In genomic region chr17:18038861-18039534, GRCh38 we compare ENCODE assay signal across 1 cellular context.
TF ChIP-seq lines count a peak whose summit lies in the region.

Gene ATPAF2 (minus strand): TSS chr17:18039168. CDS start chr17:18039013, 155 bp downstream.
Gene GID4 (plus strand): TSS chr17:18039408. CDS start chr17:18039465, 57 bp downstream.

TF ChIP-seq in HepG2, 621 proteins besides CTCF, POLR2A, EP300 and RAD21 (continued from another document and continues in another):
- TF ChIP-seq, protein P1, sequence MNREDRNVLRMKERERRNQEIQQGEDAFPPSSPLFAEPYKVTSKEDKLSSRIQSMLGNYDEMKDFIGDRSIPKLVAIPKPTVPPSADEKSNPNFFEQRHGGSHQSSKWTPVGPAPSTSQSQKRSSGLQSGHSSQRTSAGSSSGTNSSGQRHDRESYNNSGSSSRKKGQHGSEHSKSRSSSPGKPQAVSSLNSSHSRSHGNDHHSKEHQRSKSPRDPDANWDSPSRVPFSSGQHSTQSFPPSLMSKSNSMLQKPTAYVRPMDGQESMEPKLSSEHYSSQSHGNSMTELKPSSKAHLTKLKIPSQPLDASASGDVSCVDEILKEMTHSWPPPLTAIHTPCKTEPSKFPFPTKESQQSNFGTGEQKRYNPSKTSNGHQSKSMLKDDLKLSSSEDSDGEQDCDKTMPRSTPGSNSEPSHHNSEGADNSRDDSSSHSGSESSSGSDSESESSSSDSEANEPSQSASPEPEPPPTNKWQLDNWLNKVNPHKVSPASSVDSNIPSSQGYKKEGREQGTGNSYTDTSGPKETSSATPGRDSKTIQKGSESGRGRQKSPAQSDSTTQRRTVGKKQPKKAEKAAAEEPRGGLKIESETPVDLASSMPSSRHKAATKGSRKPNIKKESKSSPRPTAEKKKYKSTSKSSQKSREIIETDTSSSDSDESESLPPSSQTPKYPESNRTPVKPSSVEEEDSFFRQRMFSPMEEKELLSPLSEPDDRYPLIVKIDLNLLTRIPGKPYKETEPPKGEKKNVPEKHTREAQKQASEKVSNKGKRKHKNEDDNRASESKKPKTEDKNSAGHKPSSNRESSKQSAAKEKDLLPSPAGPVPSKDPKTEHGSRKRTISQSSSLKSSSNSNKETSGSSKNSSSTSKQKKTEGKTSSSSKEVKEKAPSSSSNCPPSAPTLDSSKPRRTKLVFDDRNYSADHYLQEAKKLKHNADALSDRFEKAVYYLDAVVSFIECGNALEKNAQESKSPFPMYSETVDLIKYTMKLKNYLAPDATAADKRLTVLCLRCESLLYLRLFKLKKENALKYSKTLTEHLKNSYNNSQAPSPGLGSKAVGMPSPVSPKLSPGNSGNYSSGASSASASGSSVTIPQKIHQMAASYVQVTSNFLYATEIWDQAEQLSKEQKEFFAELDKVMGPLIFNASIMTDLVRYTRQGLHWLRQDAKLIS (CRISPR knock-in tag; IDR thresholded peaks at IDR 0.05), result no peak
- TF ChIP-seq KAT8 (CRISPR knock-in tag; IDR thresholded peaks at IDR 0.05), result peak; percentile 94
- TF ChIP-seq SALL1 (CRISPR knock-in tag; IDR thresholded peaks at IDR 0.05), result peak; percentile 75
- no peak for TF ChIP-seq FOXA1 (IDR thresholded peaks at IDR 0.05)
- TF ChIP-seq FOXA1 (CRISPR knock-in tag; IDR thresholded peaks at IDR 0.05), result peak; percentile 11; the same call in 1 of the 2 replicates
- TF ChIP-seq ZNF792 (CRISPR knock-in tag; IDR thresholded peaks at IDR 0.05), result peak; percentile 46; the same call in 1 of the 2 replicates
- peak; percentile 23 for TF ChIP-seq PHF5A (CRISPR knock-in tag; IDR thresholded peaks at IDR 0.05; ENCODE audit: low read depth, unreplicated experiment)
- TF ChIP-seq ZNF282 (IDR thresholded peaks at IDR 0.05; ENCODE audit: partially characterized antibody), result no peak
- peak; percentile 46; the same call in 1 of the 2 replicates for TF ChIP-seq SIN3A (IDR thresholded peaks at IDR 0.05; ENCODE audit: borderline replicate concordance, low read depth, low read length)
- peak; percentile 62; the same call in 1 of the 2 replicates for TF ChIP-seq ZNF556 (CRISPR knock-in tag; IDR thresholded peaks at IDR 0.05; ENCODE audit: borderline replicate concordance)
- peak; percentile 93 for TF ChIP-seq FOXK1 (CRISPR knock-in tag; IDR thresholded peaks at IDR 0.05; ENCODE audit: borderline replicate concordance, low read depth)
- peak; percentile 80 for TF ChIP-seq RBFOX2 (IDR thresholded peaks at IDR 0.05; ENCODE audit: low read depth, low read length)
- TF ChIP-seq, protein P2, sequence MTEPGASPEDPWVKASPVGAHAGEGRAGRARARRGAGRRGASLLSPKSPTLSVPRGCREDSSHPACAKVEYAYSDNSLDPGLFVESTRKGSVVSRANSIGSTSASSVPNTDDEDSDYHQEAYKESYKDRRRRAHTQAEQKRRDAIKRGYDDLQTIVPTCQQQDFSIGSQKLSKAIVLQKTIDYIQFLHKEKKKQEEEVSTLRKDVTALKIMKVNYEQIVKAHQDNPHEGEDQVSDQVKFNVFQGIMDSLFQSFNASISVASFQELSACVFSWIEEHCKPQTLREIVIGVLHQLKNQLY (CRISPR knock-in tag; IDR thresholded peaks at IDR 0.05), result peak; percentile 37; the same call in 1 of the 2 replicates
- peak in 1 of 2 experiments; percentile 20; a peak in 1 of 4 replicates for TF ChIP-seq REST (IDR thresholded peaks at IDR 0.05; ENCODE audit: borderline replicate concordance in 1 of 2, low read depth in 1 of 2, low read length in 2 of 2)
- TF ChIP-seq PAWR (CRISPR knock-in tag; IDR thresholded peaks at IDR 0.05; ENCODE audit: borderline replicate concordance), result peak; percentile 61; the same call in 1 of the 2 replicates
- peak; percentile 95; the same call in 1 of the 3 replicates for TF ChIP-seq MXI1 (IDR thresholded peaks at IDR 0.05; ENCODE audit: borderline replicate concordance, low read depth, low read length)
- TF ChIP-seq RFXAP (CRISPR knock-in tag; IDR thresholded peaks at IDR 0.05; ENCODE audit: borderline replicate concordance), result peak; percentile 83; the same call in 1 of the 2 replicates
- no peak for TF ChIP-seq ZNF713 (CRISPR knock-in tag; IDR thresholded peaks at IDR 0.05)
- TF ChIP-seq KDM1A (CRISPR knock-in tag; IDR thresholded peaks at IDR 0.05), result no peak
- TF ChIP-seq, protein P3, sequence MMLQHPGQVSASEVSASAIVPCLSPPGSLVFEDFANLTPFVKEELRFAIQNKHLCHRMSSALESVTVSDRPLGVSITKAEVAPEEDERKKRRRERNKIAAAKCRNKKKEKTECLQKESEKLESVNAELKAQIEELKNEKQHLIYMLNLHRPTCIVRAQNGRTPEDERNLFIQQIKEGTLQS (CRISPR knock-in tag; IDR thresholded peaks at IDR 0.05), result no peak
- peak; percentile 73; the same call in 1 of the 2 replicates for TF ChIP-seq ZNF232 (CRISPR knock-in tag; IDR thresholded peaks at IDR 0.05; ENCODE audit: borderline replicate concordance)
- peak; percentile 84 for TF ChIP-seq ZNF350 (CRISPR knock-in tag; IDR thresholded peaks at IDR 0.05; ENCODE audit: borderline replicate concordance, low read depth)
- TF ChIP-seq RBAK (CRISPR knock-in tag; IDR thresholded peaks at IDR 0.05), result no peak
- 0 out of 2 replicates have a peak, but pooled peaks have one; percentile 78 for TF ChIP-seq NFKB2 (CRISPR knock-in tag; IDR thresholded peaks at IDR 0.05; ENCODE audit: borderline replicate concordance)
- no peak for TF ChIP-seq ONECUT2 (CRISPR knock-in tag; IDR thresholded peaks at IDR 0.05)
- TF ChIP-seq RAD51 (IDR thresholded peaks at IDR 0.05; ENCODE audit: borderline replicate concordance), result peak; percentile 87
- TF ChIP-seq MEIS2 (CRISPR knock-in tag; IDR thresholded peaks at IDR 0.05), result peak; percentile 93
- TF ChIP-seq KIAA2018 (CRISPR knock-in tag; IDR thresholded peaks at IDR 0.05; ENCODE audit: borderline replicate concordance), result no peak
- no peak for TF ChIP-seq ZNF569 (CRISPR knock-in tag; IDR thresholded peaks at IDR 0.05; ENCODE audit: borderline replicate concordance)
- TF ChIP-seq CCDC6 (CRISPR knock-in tag; IDR thresholded peaks at IDR 0.05), result 0 out of 2 replicates have a peak, but pooled peaks have one; percentile 16
- TF ChIP-seq ZBTB26 (CRISPR knock-in tag; IDR thresholded peaks at IDR 0.05; ENCODE audit: borderline replicate concordance), result no peak; the same call in 1 of the 2 replicates
- TF ChIP-seq ZNF75D (CRISPR knock-in tag; IDR thresholded peaks at IDR 0.05; ENCODE audit: borderline replicate concordance), result no peak
- TF ChIP-seq ZSCAN21 (CRISPR knock-in tag; IDR thresholded peaks at IDR 0.05; ENCODE audit: borderline replicate concordance), result no peak
- no peak for TF ChIP-seq ZNF234 (CRISPR knock-in tag; conservative IDR thresholded peaks at IDR 0.05)
- peak; percentile 63 for TF ChIP-seq FOXA3 (CRISPR knock-in tag; IDR thresholded peaks at IDR 0.05)
- peak; percentile 98 for TF ChIP-seq YY1 (IDR thresholded peaks at IDR 0.05; ENCODE audit: insufficient read depth, insufficient replicate concordance, low read depth, low read length)
- peak; percentile 63 for TF ChIP-seq ATF7-NPFF (CRISPR knock-in tag; IDR thresholded peaks at IDR 0.05; ENCODE audit: low read depth)
- TF ChIP-seq MATR3 (CRISPR knock-in tag; IDR thresholded peaks at IDR 0.05), result no peak
- no peak for TF ChIP-seq EHMT2 (IDR thresholded peaks at IDR 0.05; ENCODE audit: borderline replicate concordance, low read depth, low read length)
- TF ChIP-seq TEAD3 (CRISPR knock-in tag; optimal IDR thresholded peaks at IDR 0.05; ENCODE audit: borderline replicate concordance), result peak; percentile 65
- TF ChIP-seq GFI1 (CRISPR knock-in tag; IDR thresholded peaks at IDR 0.05; ENCODE audit: borderline replicate concordance), result no peak
- TF ChIP-seq U2AF2 (IDR thresholded peaks at IDR 0.05; ENCODE audit: low read depth, low read length), result no peak
- TF ChIP-seq THAP11 (CRISPR knock-in tag; IDR thresholded peaks at IDR 0.05), result peak; percentile 99
- TF ChIP-seq SAP130 (CRISPR knock-in tag; IDR thresholded peaks at IDR 0.05; ENCODE audit: low read depth), result peak; percentile 91
- no peak for TF ChIP-seq ZNF883 (CRISPR knock-in tag; IDR thresholded peaks at IDR 0.05; ENCODE audit: not compliant biosample characterization)
- TF ChIP-seq, protein P4, sequence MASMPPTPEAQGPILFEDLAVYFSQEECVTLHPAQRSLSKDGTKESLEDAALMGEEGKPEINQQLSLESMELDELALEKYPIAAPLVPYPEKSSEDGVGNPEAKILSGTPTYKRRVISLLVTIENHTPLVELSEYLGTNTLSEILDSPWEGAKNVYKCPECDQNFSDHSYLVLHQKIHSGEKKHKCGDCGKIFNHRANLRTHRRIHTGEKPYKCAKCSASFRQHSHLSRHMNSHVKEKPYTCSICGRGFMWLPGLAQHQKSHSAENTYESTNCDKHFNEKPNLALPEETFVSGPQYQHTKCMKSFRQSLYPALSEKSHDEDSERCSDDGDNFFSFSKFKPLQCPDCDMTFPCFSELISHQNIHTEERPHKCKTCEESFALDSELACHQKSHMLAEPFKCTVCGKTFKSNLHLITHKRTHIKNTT (CRISPR knock-in tag; IDR thresholded peaks at IDR 0.05), result no peak; the same call in 1 of the 2 replicates
